Comparison of ENCODE assay signal across 9 cellular contexts in the genomic region with DNA sequence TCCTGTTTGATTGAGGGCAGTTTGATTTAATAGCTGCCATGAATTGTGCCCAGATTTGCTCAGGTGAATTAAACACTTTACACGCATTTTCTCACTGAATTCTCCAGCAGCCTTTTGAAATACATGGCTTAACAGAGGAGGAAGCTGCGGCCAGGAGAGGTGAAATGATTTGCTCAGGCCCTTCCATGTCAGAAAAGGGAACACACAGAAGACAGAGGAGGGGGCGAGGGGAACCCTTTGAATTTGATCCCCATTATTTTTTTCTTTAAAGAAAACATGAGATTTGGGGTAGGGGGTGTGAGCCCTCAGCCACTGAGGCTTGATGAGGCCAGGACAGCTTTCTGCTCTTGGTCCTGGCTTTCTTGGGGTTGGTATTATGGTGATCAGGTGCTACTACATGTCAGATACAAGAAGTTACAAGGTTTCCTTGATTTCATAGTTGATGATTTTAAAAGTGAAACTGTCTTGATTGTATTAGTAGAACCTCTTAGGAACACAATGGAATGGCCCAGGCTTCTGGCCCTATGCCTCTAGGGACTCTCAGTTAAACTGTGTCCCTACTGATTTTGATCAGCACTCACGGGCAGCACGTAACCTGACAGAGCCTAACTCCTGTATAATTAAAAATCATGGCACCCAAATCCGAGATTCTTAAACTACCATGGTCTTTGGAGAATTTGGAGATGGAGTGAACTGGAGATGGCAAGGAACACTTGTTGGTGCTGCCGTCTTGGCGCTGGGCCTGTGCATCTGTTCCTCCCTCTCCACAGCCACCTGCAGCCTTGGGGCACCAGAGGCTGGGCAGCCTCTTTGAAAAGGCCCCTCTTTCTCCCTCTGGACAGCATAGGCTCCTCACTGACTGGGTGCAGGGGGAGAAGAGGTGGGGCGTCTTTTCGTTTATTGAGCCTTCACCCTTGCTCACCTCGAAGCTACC.
DNase-seq lines count a peak whose midpoint lies in the region; ATAC-seq and TF ChIP-seq lines count a peak whose summit lies in the region.
"Had no signal": no experiment of that assay in that cellular context is flagged by ENCODE, and none has a peak within 500 bp of the region (broad histone marks: within the 10 kb centered on the region; RNA-seq: fewer than 3 reads in every experiment).

No MANE protein-coding gene starts in this region.

- ATAC-seq in Right ventricle myocardium superior (ENCODE audit: poor library complexity) (no peak), HG03175 (IDR thresholded peaks at IDR 0.05; ENCODE audit: unreplicated experiment) (peak; percentile 60), thoracic aorta (ENCODE audit: insufficient number of reproducible peaks, low FRiP score, low read depth) (no peak), body of pancreas (no peak)
- ATAC-seq in effector memory CD8-positive, alpha-beta T cell (replicated peaks) = no peak

- no peaks in the 10 kb centered on the region for H3K36me3 ChIP-seq in cardiac muscle cell
- no peaks in the 10 kb centered on the region for H3K36me3 ChIP-seq in thoracic aorta
- no peaks in the 10 kb centered on the region for H3K36me3 ChIP-seq in body of pancreas (replicated peaks in 1 of 2; ENCODE audit: insufficient read depth in 1 of 2, low read depth in 2 of 2)
- no peaks in the 10 kb centered on the region for H3K36me3 ChIP-seq in esophagus squamous epithelium

- H3K27me3 ChIP-seq in cardiac muscle cell (no peaks in the 10 kb centered on the region), dorsolateral prefrontal cortex (no peaks in the 10 kb centered on the region), thoracic aorta (replicated peaks; ENCODE audit: insufficient read depth) (no peaks in the 10 kb centered on the region), body of pancreas (no peaks in the 10 kb centered on the region), esophagus squamous epithelium (no peaks in the 10 kb centered on the region)

- peaks cover 0 to 4% of the 10 kb centered on the region in 2 donors for H3K4me1 Mint-ChIP-seq in effector memory CD8-positive, alpha-beta T cell (ENCODE audit: low read depth in 2 of 2)

- no peak for TF ChIP-seq POLR2A in body of pancreas (IDR thresholded peaks at IDR 0.05)
- TF ChIP-seq POLR2A in esophagus squamous epithelium (IDR thresholded peaks at IDR 0.05) = no peak

- H3K36me3 Mint-ChIP-seq in effector memory CD8-positive, alpha-beta T cell (ENCODE audit: insufficient read depth) = no peaks in the 10 kb centered on the region

- H3K27ac Mint-ChIP-seq in effector memory CD8-positive, alpha-beta T cell = peak overlapping the region in 1 of 2 donors; percentile 64

- intact Hi-C loops in Right ventricle myocardium superior (cut with DNase I) = no loop called here
- intact Hi-C loops in dorsolateral prefrontal cortex (cut with DNase I) = no loop called here
- intact Hi-C loops in body of pancreas (cut with DNase I) = loop anchor here (10.0 kb wide), 1 partner anchor 116 kb away; no protein-coding TSS in a partner anchor
- intact Hi-C loops in esophagus squamous epithelium (cut with DNase I) = no loop called here

- H3K9me3 ChIP-seq in cardiac muscle cell (ENCODE audit: low read depth) = no peaks in the 10 kb centered on the region
- H3K9me3 ChIP-seq in thoracic aorta = no peaks in the 10 kb centered on the region
- H3K9me3 ChIP-seq in body of pancreas = no peaks in the 10 kb centered on the region
- peaks cover 0 to 4% (median 3%) of the 10 kb centered on the region in 3 donors for H3K9me3 ChIP-seq in esophagus squamous epithelium

- 75 to 83% methylated on average over 11 of the region's 11 CpGs for WGBS in body of pancreas, 2 donors
- WGBS in esophagus squamous epithelium, 2 donors = 72 to 77% methylated on average over 10 of the region's 11 CpGs

- no peak for TF ChIP-seq CTCF in cardiac muscle cell (IDR thresholded peaks at IDR 0.05; ENCODE audit: low read depth, low read length)
- no peak for TF ChIP-seq CTCF in dorsolateral prefrontal cortex (IDR thresholded peaks at IDR 0.05 in 54 of 56, conservative IDR thresholded peaks at IDR 0.05 in 2 of 56; ENCODE audit: low read depth in 1 of 56, partially characterized antibody in 56 of 56)
- TF ChIP-seq CTCF in thoracic aorta (IDR thresholded peaks at IDR 0.05) = no peak
- no peak for TF ChIP-seq CTCF in body of pancreas (IDR thresholded peaks at IDR 0.05)
- TF ChIP-seq CTCF in esophagus squamous epithelium (IDR thresholded peaks at IDR 0.05) = no peak

- peaks cover 0 to 24% of the 10 kb centered on the region in 2 donors for H3K27me3 Mint-ChIP-seq in effector memory CD8-positive, alpha-beta T cell

- peaks cover 13% of the 10 kb centered on the region for H3K4me1 ChIP-seq in cardiac muscle cell (ENCODE audit: low read depth)
- peaks cover 34 to 77% of the 10 kb centered on the region in 2 donors for H3K4me1 ChIP-seq in thoracic aorta (ENCODE audit: control insufficient read depth in 1 of 2, low read depth in 2 of 2)
- H3K4me1 ChIP-seq in body of pancreas = peaks cover 8% of the 10 kb centered on the region
- H3K4me1 ChIP-seq in esophagus squamous epithelium = peaks cover 0 to 34% (median 5%) of the 10 kb centered on the region in 3 donors

- H3K4me3 ChIP-seq in cardiac muscle cell (no peak overlapping the region), dorsolateral prefrontal cortex (peak overlapping the region in 29 of 59 donors; percentile 2 to 67 (median 55)), thoracic aorta (no peak overlapping the region), body of pancreas (no peak overlapping the region), esophagus squamous epithelium (no peak overlapping the region)

- DNase-seq in cardiac muscle cell (ENCODE audit: low read depth in 1 of 2, low spot score in 1 of 2) = no peak
- no peak for DNase-seq in Right ventricle myocardium superior
- peak in 1 of 10 donors; percentile 61 for DNase-seq in dorsolateral prefrontal cortex
- no peak for DNase-seq in thoracic aorta (ENCODE audit: low spot score)
- no peak for DNase-seq in effector memory CD8-positive, alpha-beta T cell
- no peak for DNase-seq in body of pancreas
- no peak for DNase-seq in esophagus squamous epithelium (lab: John Stamatoyannopoulos, UW)
- DNase-seq: AML-193 had no signal

- peak overlapping the region; percentile 59 for H3K27ac ChIP-seq in cardiac muscle cell
- peak overlapping the region in 56 of 59 donors; percentile 41 to 96 (median 83) for H3K27ac ChIP-seq in dorsolateral prefrontal cortex
- H3K27ac ChIP-seq in thoracic aorta = peak overlapping the region; percentile 21 to 24
- no peak overlapping the region for H3K27ac ChIP-seq in body of pancreas
- H3K27ac ChIP-seq in esophagus squamous epithelium = peak overlapping the region in 2 of 4 donors; percentile 56 to 57

- no peak overlapping the region for H3K4me3 Mint-ChIP-seq in effector memory CD8-positive, alpha-beta T cell

- H3K9me3 Mint-ChIP-seq in effector memory CD8-positive, alpha-beta T cell = no peaks in the 10 kb centered on the region

Comparison
In these comparisons a context has a peak if more than half of its experiments do, and no peak if none do; other contexts are left out.
1. H3K27ac ChIP-seq: peak in cardiac muscle cell (single experiment), dorsolateral prefrontal cortex (56 of 59) and thoracic aorta (2 of 2); none in body of pancreas (0 of 4).